Comparison of ENCODE assay signal across 8 cellular contexts in genomic region chr12:124919646-124920352, GRCh38. TPM values are rescaled to one million over a fixed set of nuclear protein-coding genes. Genes with fewer than 3 reads are reported as not detected.
DNase-seq lines count a peak whose midpoint lies in the region; ATAC-seq and TF ChIP-seq lines count a peak whose summit lies in the region.

No MANE protein-coding gene starts in this region.

- no peaks in the 10 kb centered on the region for H3K9me3 ChIP-seq in PC-3 (ENCODE audit: low read length)

- DNase-seq in ELR (ENCODE audit: low read depth) (peak; percentile 64), PC-3 (peak; percentile 71), cerebellar cortex (ENCODE audit: low spot score) (peak; percentile 56), myocyte (ENCODE audit: low read depth) (peak; percentile 53), NCI-H1694 treated with DMSO at 0.1 percent for 48 hours (lab: John Stamatoyannopoulos, UW) (no peak), DMS79 treated with DMSO at 0.1 percent for 48 hours (lab: John Stamatoyannopoulos, UW) (no peak)
- DNase-seq in stimulated activated naive CD4-positive, alpha-beta T cell treated with Interleukin-2 at 50 U/mL for 16 hours (lab: John Stamatoyannopoulos, UW) = no peak
- DNase-seq in effector CD8-positive, alpha-beta T cell (lab: John Stamatoyannopoulos, UW) = no peak

- peak overlapping the region; percentile 31; the same call in 1 of the 2 replicates for H3K4me3 ChIP-seq in PC-3 (ENCODE audit: low read length)

- peaks cover 60% of the 10 kb centered on the region for H3K4me1 ChIP-seq in PC-3 (ENCODE audit: insufficient read depth, low read length)

- peak overlapping the region; percentile 66 for H3K27ac ChIP-seq in PC-3 (ENCODE audit: low read length)

- CTCF ChIA-PET in PC-3 (lab: Charles Lee) = interaction anchor here (0.7 to 1.6 kb wide), 2 partner anchors 12 to 21 kb away, joined by 4 to 11 read pairs; no protein-coding TSS in a partner anchor

- ATAC-seq in PC-3 = no peak

- no peaks in the 10 kb centered on the region for H4K20me1 ChIP-seq in PC-3 (ENCODE audit: low read length)

- H3F3A ChIP-seq in PC-3 (ENCODE audit: low read length, unreplicated experiment) = peaks cover 18% of the 10 kb centered on the region

- no TSS peak for BruUV-seq in PC-3 (replicated peaks; lab: Mats Ljungman, UMichigan)

- no peak for TF ChIP-seq CTCF in PC-3 (conservative IDR thresholded peaks at IDR 0.05; ENCODE audit: low read depth, low read length)

- POLR2A ChIA-PET in PC-3 (lab: Charles Lee; ENCODE audit: unreplicated experiment) = interaction anchor here (0.6 to 0.9 kb wide), 3 partner anchors 10 to 1852 kb away, joined by 3 to 6 read pairs (median 3); no protein-coding TSS in a partner anchor

- intact Hi-C loops in PC-3 (cut with micrococcal nuclease) = loop anchor here (5.0 kb wide), 2 partner anchors 68 to 532 kb away; partner anchors contain the start of gene DHX37

- H3K27me3 ChIP-seq in PC-3 (ENCODE audit: low read length) = no peaks in the 10 kb centered on the region

- no peaks in the 10 kb centered on the region for H3K9me2 ChIP-seq in PC-3 (replicated peaks; ENCODE audit: low read length)

- no peaks in the 10 kb centered on the region for H3K36me3 ChIP-seq in PC-3 (ENCODE audit: low read depth, low read length)

- H3K79me2 ChIP-seq in PC-3 (ENCODE audit: low read length) = peaks cover 12% of the 10 kb centered on the region

- 0 out of 2 replicates have a peak overlapping the region, but pooled peaks have one; percentile 43 for H2AFZ ChIP-seq in PC-3 (ENCODE audit: low read length)

- peak overlapping the region; percentile 23; the same call in 1 of the 2 replicates for H3K9ac ChIP-seq in PC-3 (ENCODE audit: low read length)

- peak overlapping the region; percentile 67 for H3K4me2 ChIP-seq in PC-3 (ENCODE audit: low read length)

RNA-seq across cellular contexts. Expression of gene UBC, which starts 5.3 kb away (rescaled TPM):
- total RNA-seq in PC-3 (2014; rRNA removed) = 1,587 TPM in 2 replicates
- 1,389 and 1,606 TPM in 2 replicates for total RNA-seq in myocyte
- 1,588 TPM for polyA plus RNA-seq in myocyte (2012)

RNA-seq across cellular contexts. Expression of gene SCARB1, which starts 56.1 kb away (rescaled TPM):
- total RNA-seq in PC-3 (2014; rRNA removed) (79.1 and 80.5 TPM in 2 replicates), myocyte (3.0 and 8.1 TPM in 2 replicates)
- polyA plus RNA-seq in myocyte (2012) = 12.4 TPM

Comparison
In these comparisons a context has a peak if more than half of its experiments do, and no peak if none do; other contexts are left out.
1. DNase-seq: peak in ELR (single experiment), PC-3 (single experiment), cerebellar cortex (single experiment) and myocyte (single experiment); none in NCI-H1694 treated with DMSO at 0.1 percent for 48 hours (single experiment), DMS79 treated with DMSO at 0.1 percent for 48 hours (single experiment), stimulated activated naive CD4-positive, alpha-beta T cell treated with Interleukin-2 at 50 U/mL for 16 hours (single experiment) and effector CD8-positive, alpha-beta T cell (single experiment).